ENCODE assay signal across 23 cellular contexts in genomic region chr2:45533771-45534170, GRCh38.
"Had no signal": no experiment of that assay in that cellular context is flagged by ENCODE, and none has a peak within 500 bp of the region (broad histone marks: within the 10 kb centered on the region; RNA-seq: fewer than 3 reads in every experiment).

No MANE protein-coding gene starts in this region.

- FAIRE-seq: bronchial epithelial cell, urothelium cell line had no signal

- ATAC-seq: activated CD8-positive, alpha-beta T cell treated with anti-CD3 and anti-CD28 coated beads, Interleukin-2, amount 10 ng/mL, durations not matched to agents 7 days and 5 days; left lung; sciatic nerve; stimulated activated memory B cell treated with anti-CD40 and anti-IgM and Interleukin-4, amounts not matched to agents 10 μg/mL and 1 μg/mL and 100 μg/mL, for 72 hours had no signal

- H3K27me3 ChIP-seq: left lung, ovary, tibial artery had no signal

- H3K27me3 Mint-ChIP-seq: activated B cell treated with CpG ODN at 0.5 μM for 24 hours; activated naive CD8-positive, alpha-beta T cell; naive B cell; stimulated activated memory B cell treated with anti-CD40 and anti-IgM and Interleukin-4, amounts not matched to agents 10 μg/mL and 1 μg/mL and 100 μg/mL, for 72 hours had no signal

- H3K27ac Mint-ChIP-seq: activated B cell treated with CpG ODN at 0.5 μM for 24 hours; activated CD8-positive, alpha-beta T cell treated with anti-CD3 and anti-CD28 coated beads, Interleukin-2, amount 10 ng/mL, durations not matched to agents 7 days and 5 days; activated naive CD8-positive, alpha-beta T cell; endodermal cell; naive B cell; stimulated activated memory B cell treated with anti-CD40 and anti-IgM and Interleukin-4, amounts not matched to agents 10 μg/mL and 1 μg/mL and 100 μg/mL, for 72 hours; T-helper 2 cell treated with Interferon-gamma antibody and Interleukin-4, amounts not matched to agents 5 μg/mL and 100 μg/mL, for 36 hours had no signal

- H3K4me3 Mint-ChIP-seq: activated B cell treated with CpG ODN at 0.5 μM for 24 hours; activated CD8-positive, alpha-beta T cell treated with anti-CD3 and anti-CD28 coated beads, Interleukin-2, amount 10 ng/mL, durations not matched to agents 7 days and 5 days; activated naive CD8-positive, alpha-beta T cell; endodermal cell; naive B cell; stimulated activated memory B cell treated with anti-CD40 and anti-IgM and Interleukin-4, amounts not matched to agents 10 μg/mL and 1 μg/mL and 100 μg/mL, for 72 hours; T-helper 2 cell treated with Interferon-gamma antibody and Interleukin-4, amounts not matched to agents 5 μg/mL and 100 μg/mL, for 36 hours had no signal

- H3K9me3 ChIP-seq: left lung, ovary, tibial artery had no signal

- H3K27ac ChIP-seq: left lung, ovary, tibial artery had no signal

- H3K9me3 Mint-ChIP-seq: activated B cell treated with CpG ODN at 0.5 μM for 24 hours; endodermal cell; stimulated activated memory B cell treated with anti-CD40 and anti-IgM and Interleukin-4, amounts not matched to agents 10 μg/mL and 1 μg/mL and 100 μg/mL, for 72 hours; T-helper 2 cell treated with Interferon-gamma antibody and Interleukin-4, amounts not matched to agents 5 μg/mL and 100 μg/mL, for 36 hours had no signal

- DNase-seq: activated B cell treated with CpG ODN at 0.5 μM for 24 hours; activated CD4-positive, alpha-beta T cell treated with anti-CD3 and anti-CD28 coated beads for 48 hours; activated CD8-positive, alpha-beta memory T cell treated with anti-CD3 and anti-CD28 coated beads, Interleukin-2, amount 50 U/mL, for 4 hours; activated CD8-positive, alpha-beta T cell treated with anti-CD3 and anti-CD28 coated beads, Interleukin-2, amount 10 ng/mL, durations not matched to agents 7 days and 5 days; activated gamma-delta T cell; activated T-cell treated with anti-CD3 and anti-CD28 coated beads, Interleukin-2, amount 50 U/mL, for 48 hours; amygdala; endodermal cell; erythroblast; hippocampal formation; kidney; left lung; mammary epithelial cell; naive B cell; ovary; stimulated activated CD4-positive, alpha-beta T cell treated with anti-CD3 and anti-CD28 coated beads, Interleukin-12 subunit alpha, Interleukin-12 subunit beta, amount 100 ng/mL, for 4 hours; tibial artery had no signal

- H3K4me1 ChIP-seq: left lung, tibial artery had no signal

- H3K36me3 ChIP-seq: ovary had no signal

- H3K4me3 ChIP-seq: left lung, ovary, tibial artery had no signal

- H3K4me1 Mint-ChIP-seq: activated B cell treated with CpG ODN at 0.5 μM for 24 hours; naive B cell; stimulated activated memory B cell treated with anti-CD40 and anti-IgM and Interleukin-4, amounts not matched to agents 10 μg/mL and 1 μg/mL and 100 μg/mL, for 72 hours had no signal
